Comparison of ENCODE assay signal across 8 cellular contexts in genomic region chr12:57611116-57611809, GRCh38. TPM values are rescaled to one million over a fixed set of nuclear protein-coding genes. Genes with fewer than 3 reads are reported as not detected.
A peak's percentile ranks its signal among the peaks of the same experiment; 100 is the strongest.
DNase-seq lines count a peak whose midpoint lies in the region; ATAC-seq and TF ChIP-seq lines count a peak whose summit lies in the region.

Gene ARHGEF25, plus strand, starts transcription at chr12:57611435. Its CDS starts 460 bp downstream, at chr12:57611895.

- H3K4me3 ChIP-seq in GM12865 (ENCODE audit: low read depth, low read length), result peak within 1 kb of the TSS; percentile 50
- peak within 1 kb of the TSS; percentile 78 for H3K4me3 ChIP-seq in right cardiac atrium (ENCODE audit: low read length)
- H3K4me3 ChIP-seq in psoas muscle, result peak within 1 kb of the TSS; percentile 70

- DNase-seq in GM12865 (ENCODE audit: low read depth) (no peak), SHP77 (lab: John Stamatoyannopoulos, UW) (peak; percentile 41 to 47), anterior cingulate cortex (lab: John Stamatoyannopoulos, UW) (peak in 49 of 58 donors; percentile 23 to 78 (median 43)), right cardiac atrium (peak; percentile 85 to 96 (median 94)), psoas muscle (peak; percentile 77 to 82), superior temporal gyrus (ENCODE audit: extremely low spot score) (no peak)

- no peaks in the 10 kb centered on the region for H3K9me3 ChIP-seq in right cardiac atrium (ENCODE audit: control insufficient read depth, low read length)
- H3K9me3 ChIP-seq in psoas muscle, result no peaks in the 10 kb centered on the region

- H3K4me1 ChIP-seq in right cardiac atrium (ENCODE audit: control insufficient read depth, insufficient read depth, low read length) (peaks cover 2% of the 10 kb centered on the region), psoas muscle (peaks cover 5% of the 10 kb centered on the region)

- H3K36me3 ChIP-seq in psoas muscle (ENCODE audit: insufficient read depth in 1 of 2, low read depth in 1 of 2), result no peaks in the 10 kb centered on the region

- TF ChIP-seq CTCF in GM12865 (IDR thresholded peaks at IDR 0.05; ENCODE audit: insufficient read depth, low read depth, low read length, missing control alignments) (no peak), psoas muscle (IDR thresholded peaks at IDR 0.05) (no peak)

- ATAC-seq in HG03175 (IDR thresholded peaks at IDR 0.05; ENCODE audit: unreplicated experiment) (peak; percentile 41), right cardiac atrium (peak; percentile 91 to 92), psoas muscle (peak; percentile 62 to 78 (median 68)), GM18498 (IDR thresholded peaks at IDR 0.05; ENCODE audit: unreplicated experiment) (no peak)

- intact Hi-C loops in right cardiac atrium (cut with DNase I) (no loop called here), psoas muscle (cut with DNase I) (no loop called here)

- WGBS in right cardiac atrium, result under 1% methylated on average over 50 of the region's 50 CpGs
- 1% methylated on average over 28 to 50 of the region's 50 CpGs for WGBS in psoas muscle, 3 donors

- H3K27me3 ChIP-seq in right cardiac atrium (ENCODE audit: control insufficient read depth, insufficient read depth) (no peaks in the 10 kb centered on the region), psoas muscle (ENCODE audit: insufficient read depth in 3 of 3, low read length in 2 of 3) (peaks cover 0 to 63% (median 26%) of the 10 kb centered on the region in 3 donors)

- H3K27ac ChIP-seq in right cardiac atrium (ENCODE audit: low read length) (peak within 1 kb of the TSS; percentile 79), psoas muscle (peak within 1 kb of the TSS; percentile 66)

RNA-seq across cellular contexts. Expression of gene ARHGEF25, which starts in this region (rescaled TPM):
- total RNA-seq in right cardiac atrium (10 to 100 TPM; 14.0 to 22.6 (median 18.1) TPM), psoas muscle (1 to 10 TPM; 2.9 to 9.2 (median 3.5) TPM)
- polyA plus RNA-seq in right cardiac atrium (21.3 TPM), psoas muscle (1 to 10 TPM; 3.2 to 4.5 (median 4.2) TPM)

Comparison
In these comparisons a context has a peak if more than half of its experiments do, and no peak if none do; other contexts are left out.
1. DNase-seq: peak in SHP77 (2 of 2), anterior cingulate cortex (49 of 58), right cardiac atrium (3 of 3) and psoas muscle (2 of 2); none in GM12865 (single experiment) and superior temporal gyrus (single experiment).
2. Peak in every context shown above with its lines, with median percentiles within 50 percentile points of each other: H3K4me3 ChIP-seq.